Comparison of ENCODE assay signal across 8 cellular contexts in genomic region chr10:3043512-3044368, GRCh38. TPM values are rescaled to one million over a fixed set of nuclear protein-coding genes. Genes with fewer than 3 reads are reported as not detected.
DNase-seq lines count a peak whose midpoint lies in the region; ATAC-seq and FAIRE-seq lines count a peak whose summit lies in the region.

No MANE protein-coding gene starts in this region.

- no peak overlapping the region for H3K56ac ChIP-seq in mesendoderm (ENCODE audit: low read length)

- no peaks in the 10 kb centered on the region for H3K27me3 ChIP-seq in mesendoderm (ENCODE audit: insufficient read depth, low read length, poor library complexity)

- DNase-seq in AML-193 (lab: John Stamatoyannopoulos, UW) (peak; percentile 36 to 60), NCI-H226 (peak; percentile 45), mesendoderm (peak; percentile 93), substantia nigra (lab: John Stamatoyannopoulos, UW) (peak in 38 of 49 donors; percentile 12 to 78 (median 54))
- DNase-seq in activated CD4-positive, alpha-beta T cell treated with anti-CD3 and anti-CD28 coated beads, Interleukin-2, amount 50 U/mL, for 24 hours (ENCODE audit: low read depth in 1 of 2, low spot score in 1 of 2) = peak; percentile 30 to 39

- H3K4me2 ChIP-seq in mesendoderm (ENCODE audit: low read length) = no peak overlapping the region

- H3K79me2 ChIP-seq in mesendoderm (ENCODE audit: control insufficient read depth, insufficient read depth, low read length) = no peaks in the 10 kb centered on the region

- no CpG with 5 or more reads among the region's 16 CpGs for WGBS in mesendoderm (ENCODE audit: extremely low coverage, insufficient coverage, low lambda C conversion rate)

- H3K79me1 ChIP-seq in mesendoderm (ENCODE audit: low read length) = no peaks in the 10 kb centered on the region

- H3K4me1 ChIP-seq in mesendoderm (ENCODE audit: control insufficient read depth, low read depth, low read length) = no peaks in the 10 kb centered on the region

- ATAC-seq in GM18858 (IDR thresholded peaks at IDR 0.05; ENCODE audit: unreplicated experiment) = peak; percentile 51
- peak; percentile 78 for ATAC-seq in HG03159 (IDR thresholded peaks at IDR 0.05; ENCODE audit: unreplicated experiment)

- H4K5ac ChIP-seq in mesendoderm (ENCODE audit: low read length) = no peak overlapping the region

- H4K8ac ChIP-seq in mesendoderm (ENCODE audit: low read depth, low read length) = no peak overlapping the region

- H2BK5ac ChIP-seq in mesendoderm (ENCODE audit: low read length) = no peak overlapping the region

- no peak overlapping the region for H3K4ac ChIP-seq in mesendoderm (ENCODE audit: low read depth, low read length)

- H3K27ac ChIP-seq in mesendoderm (ENCODE audit: low read depth, low read length) (no peak overlapping the region), substantia nigra (ENCODE audit: low read depth, low read length, poor library complexity, severe bottlenecking) (no peak overlapping the region)

- no peak overlapping the region for H3K4me3 ChIP-seq in mesendoderm (ENCODE audit: low read length)

- H2BK15ac ChIP-seq in mesendoderm (replicated peaks; ENCODE audit: low read depth) = no peak overlapping the region

- H3K23ac ChIP-seq in mesendoderm (ENCODE audit: low read length) = no peak overlapping the region

- no peak overlapping the region for H2BK120ac ChIP-seq in mesendoderm (ENCODE audit: low read depth, low read length)

- no peak overlapping the region for H2AK5ac ChIP-seq in mesendoderm (ENCODE audit: low read length)

- peak; percentile 51 for FAIRE-seq in endometrium (lab: Jason Lieb, UNC)

- H3K18ac ChIP-seq in mesendoderm (ENCODE audit: low read length) = no peak overlapping the region

- H3K9ac ChIP-seq in mesendoderm (ENCODE audit: low read length) = no peak overlapping the region

- H3K36me3 ChIP-seq in mesendoderm (ENCODE audit: control insufficient read depth, insufficient read depth, low read length) = no peaks in the 10 kb centered on the region

RNA-seq across cellular contexts. Expression of gene PFKP, which starts 23.6 kb away (rescaled TPM):
- polyA plus RNA-seq in mesendoderm (2013, experiment 1 of 2) = 43.2 TPM
- 46.8 TPM for polyA plus RNA-seq in mesendoderm (2013, experiment 2 of 2)

Comparison
In these comparisons a context has a peak if more than half of its experiments do, and no peak if none do; other contexts are left out.
1. DNase-seq: peak in every context shown above with its lines; median percentile 93 in mesendoderm; 54 in substantia nigra; 48 in AML-193; 45 in NCI-H226; 34 in activated CD4-positive, alpha-beta T cell treated with anti-CD3 and anti-CD28 coated beads, Interleukin-2, amount 50 U/mL, for 24 hours.